Comparison of ENCODE assay signal across 1 cellular context in the genomic region with DNA sequence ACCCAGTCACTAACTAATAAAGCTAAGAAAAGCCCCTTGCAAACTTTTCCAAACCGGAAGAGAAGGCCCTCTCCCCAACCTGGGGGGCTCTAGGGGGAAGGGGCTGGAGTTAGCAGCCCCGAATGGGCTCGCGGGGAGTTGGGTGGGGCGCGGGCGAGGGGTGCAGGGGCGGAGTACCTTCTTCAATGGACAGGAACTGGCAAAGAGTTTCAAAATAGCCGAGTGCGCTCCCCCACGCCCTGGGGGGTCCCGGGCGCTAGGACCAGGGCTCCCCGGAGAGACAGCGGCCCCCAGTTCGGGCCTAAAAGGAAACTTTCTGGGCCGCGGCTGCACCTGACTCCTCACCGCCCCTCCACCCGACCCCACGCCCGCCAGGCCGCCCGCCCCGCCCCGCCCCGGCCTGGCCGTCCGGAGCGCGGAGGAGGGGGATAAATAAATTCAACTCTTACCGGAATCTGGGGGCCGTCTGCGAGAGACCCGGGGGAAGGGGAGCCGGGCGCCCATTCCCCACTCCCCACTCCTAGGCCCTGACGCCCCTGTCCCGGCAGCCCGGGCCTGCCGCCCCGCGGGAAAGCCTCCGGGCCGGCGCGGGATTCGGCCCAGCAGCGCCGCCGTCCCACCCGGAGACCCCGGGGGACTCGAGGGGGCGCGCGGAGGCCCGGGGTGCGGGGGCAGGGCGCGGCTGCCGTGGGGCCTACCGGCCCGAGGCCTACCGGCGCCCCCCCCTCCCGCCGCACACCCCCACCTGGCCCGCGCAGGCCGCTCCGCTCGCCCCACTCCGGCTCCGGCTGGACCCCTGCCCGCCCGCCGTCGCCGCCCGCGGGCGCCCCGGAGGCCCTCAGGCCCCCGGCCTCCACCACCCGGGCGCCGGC.
TF ChIP-seq lines count a peak whose summit lies in the region.

No MANE protein-coding gene starts in this region.

TF ChIP-seq in K562, 482 proteins besides CTCF, POLR2A, EP300 and RAD21 (continued from another document):
- TF ChIP-seq, protein P1, sequence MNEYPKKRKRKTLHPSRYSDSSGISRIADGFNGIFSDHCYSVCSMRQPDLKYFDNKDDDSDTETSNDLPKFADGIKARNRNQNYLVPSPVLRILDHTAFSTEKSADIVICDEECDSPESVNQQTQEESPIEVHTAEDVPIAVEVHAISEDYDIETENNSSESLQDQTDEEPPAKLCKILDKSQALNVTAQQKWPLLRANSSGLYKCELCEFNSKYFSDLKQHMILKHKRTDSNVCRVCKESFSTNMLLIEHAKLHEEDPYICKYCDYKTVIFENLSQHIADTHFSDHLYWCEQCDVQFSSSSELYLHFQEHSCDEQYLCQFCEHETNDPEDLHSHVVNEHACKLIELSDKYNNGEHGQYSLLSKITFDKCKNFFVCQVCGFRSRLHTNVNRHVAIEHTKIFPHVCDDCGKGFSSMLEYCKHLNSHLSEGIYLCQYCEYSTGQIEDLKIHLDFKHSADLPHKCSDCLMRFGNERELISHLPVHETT (CRISPR knock-in tag; conservative IDR thresholded peaks at IDR 0.05 in 1 of 2, IDR thresholded peaks at IDR 0.05 in 1 of 2) = 0 out of 4 replicates have a peak, but pooled peaks of 1 of the 2 experiments have one; percentile 18
- TF ChIP-seq, protein P2, sequence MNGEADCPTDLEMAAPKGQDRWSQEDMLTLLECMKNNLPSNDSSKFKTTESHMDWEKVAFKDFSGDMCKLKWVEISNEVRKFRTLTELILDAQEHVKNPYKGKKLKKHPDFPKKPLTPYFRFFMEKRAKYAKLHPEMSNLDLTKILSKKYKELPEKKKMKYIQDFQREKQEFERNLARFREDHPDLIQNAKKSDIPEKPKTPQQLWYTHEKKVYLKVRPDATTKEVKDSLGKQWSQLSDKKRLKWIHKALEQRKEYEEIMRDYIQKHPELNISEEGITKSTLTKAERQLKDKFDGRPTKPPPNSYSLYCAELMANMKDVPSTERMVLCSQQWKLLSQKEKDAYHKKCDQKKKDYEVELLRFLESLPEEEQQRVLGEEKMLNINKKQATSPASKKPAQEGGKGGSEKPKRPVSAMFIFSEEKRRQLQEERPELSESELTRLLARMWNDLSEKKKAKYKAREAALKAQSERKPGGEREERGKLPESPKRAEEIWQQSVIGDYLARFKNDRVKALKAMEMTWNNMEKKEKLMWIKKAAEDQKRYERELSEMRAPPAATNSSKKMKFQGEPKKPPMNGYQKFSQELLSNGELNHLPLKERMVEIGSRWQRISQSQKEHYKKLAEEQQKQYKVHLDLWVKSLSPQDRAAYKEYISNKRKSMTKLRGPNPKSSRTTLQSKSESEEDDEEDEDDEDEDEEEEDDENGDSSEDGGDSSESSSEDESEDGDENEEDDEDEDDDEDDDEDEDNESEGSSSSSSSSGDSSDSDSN (IDR thresholded peaks at IDR 0.05; ENCODE audit: borderline replicate concordance in 1 of 2, low read depth in 2 of 2, low read length in 2 of 2) = 0 out of 4 replicates have a peak, but pooled peaks of 1 of the 2 experiments have one; percentile 34
- TF ChIP-seq ZBTB7A (IDR thresholded peaks at IDR 0.05; ENCODE audit: borderline replicate concordance, control insufficient read depth, low read depth, low read length) = peak; percentile 80
- TF ChIP-seq MAFG (tag; conservative IDR thresholded peaks at IDR 0.05) = no peak
- TF ChIP-seq ZNF408 (CRISPR knock-in tag; IDR thresholded peaks at IDR 0.05; ENCODE audit: low read depth) = no peak
- TF ChIP-seq, protein P3, sequence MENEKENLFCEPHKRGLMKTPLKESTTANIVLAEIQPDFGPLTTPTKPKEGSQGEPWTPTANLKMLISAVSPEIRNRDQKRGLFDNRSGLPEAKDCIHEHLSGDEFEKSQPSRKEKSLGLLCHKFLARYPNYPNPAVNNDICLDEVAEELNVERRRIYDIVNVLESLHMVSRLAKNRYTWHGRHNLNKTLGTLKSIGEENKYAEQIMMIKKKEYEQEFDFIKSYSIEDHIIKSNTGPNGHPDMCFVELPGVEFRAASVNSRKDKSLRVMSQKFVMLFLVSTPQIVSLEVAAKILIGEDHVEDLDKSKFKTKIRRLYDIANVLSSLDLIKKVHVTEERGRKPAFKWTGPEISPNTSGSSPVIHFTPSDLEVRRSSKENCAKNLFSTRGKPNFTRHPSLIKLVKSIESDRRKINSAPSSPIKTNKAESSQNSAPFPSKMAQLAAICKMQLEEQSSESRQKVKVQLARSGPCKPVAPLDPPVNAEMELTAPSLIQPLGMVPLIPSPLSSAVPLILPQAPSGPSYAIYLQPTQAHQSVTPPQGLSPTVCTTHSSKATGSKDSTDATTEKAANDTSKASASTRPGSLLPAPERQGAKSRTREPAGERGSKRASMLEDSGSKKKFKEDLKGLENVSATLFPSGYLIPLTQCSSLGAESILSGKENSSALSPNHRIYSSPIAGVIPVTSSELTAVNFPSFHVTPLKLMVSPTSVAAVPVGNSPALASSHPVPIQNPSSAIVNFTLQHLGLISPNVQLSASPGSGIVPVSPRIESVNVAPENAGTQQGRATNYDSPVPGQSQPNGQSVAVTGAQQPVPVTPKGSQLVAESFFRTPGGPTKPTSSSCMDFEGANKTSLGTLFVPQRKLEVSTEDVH (IDR thresholded peaks at IDR 0.05; ENCODE audit: low read depth, partially characterized antibody) = no peak
- no peak for TF ChIP-seq TCF3 (CRISPR knock-in tag; IDR thresholded peaks at IDR 0.05)
- TF ChIP-seq FOSL1 (tag; conservative IDR thresholded peaks at IDR 0.05) = no peak; the same call in 1 of the 2 replicates
- TF ChIP-seq SIN3A (IDR thresholded peaks at IDR 0.05; ENCODE audit: borderline replicate concordance in 2 of 2, control insufficient read depth in 1 of 2, low read depth in 2 of 2, low read length in 2 of 2) = 0 out of 4 replicates have a peak, but pooled peaks of 1 of the 2 experiments have one; percentile 39
- TF ChIP-seq, protein P4, sequence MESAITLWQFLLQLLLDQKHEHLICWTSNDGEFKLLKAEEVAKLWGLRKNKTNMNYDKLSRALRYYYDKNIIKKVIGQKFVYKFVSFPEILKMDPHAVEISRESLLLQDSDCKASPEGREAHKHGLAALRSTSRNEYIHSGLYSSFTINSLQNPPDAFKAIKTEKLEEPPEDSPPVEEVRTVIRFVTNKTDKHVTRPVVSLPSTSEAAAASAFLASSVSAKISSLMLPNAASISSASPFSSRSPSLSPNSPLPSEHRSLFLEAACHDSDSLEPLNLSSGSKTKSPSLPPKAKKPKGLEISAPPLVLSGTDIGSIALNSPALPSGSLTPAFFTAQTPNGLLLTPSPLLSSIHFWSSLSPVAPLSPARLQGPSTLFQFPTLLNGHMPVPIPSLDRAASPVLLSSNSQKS (CRISPR knock-in tag; IDR thresholded peaks at IDR 0.05) = no peak
- TF ChIP-seq, protein P5, sequence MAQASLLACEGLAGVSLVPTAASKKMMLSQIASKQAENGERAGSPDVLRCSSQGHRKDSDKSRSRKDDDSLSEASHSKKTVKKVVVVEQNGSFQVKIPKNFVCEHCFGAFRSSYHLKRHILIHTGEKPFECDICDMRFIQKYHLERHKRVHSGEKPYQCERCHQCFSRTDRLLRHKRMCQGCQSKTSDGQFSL (CRISPR knock-in tag; IDR thresholded peaks at IDR 0.05) = no peak
- TF ChIP-seq, protein P5 (tag; IDR thresholded peaks at IDR 0.05) = peak in 1 of 2 experiments; percentile 92; a peak in 2 of 4 replicates
- TF ChIP-seq, protein P6, sequence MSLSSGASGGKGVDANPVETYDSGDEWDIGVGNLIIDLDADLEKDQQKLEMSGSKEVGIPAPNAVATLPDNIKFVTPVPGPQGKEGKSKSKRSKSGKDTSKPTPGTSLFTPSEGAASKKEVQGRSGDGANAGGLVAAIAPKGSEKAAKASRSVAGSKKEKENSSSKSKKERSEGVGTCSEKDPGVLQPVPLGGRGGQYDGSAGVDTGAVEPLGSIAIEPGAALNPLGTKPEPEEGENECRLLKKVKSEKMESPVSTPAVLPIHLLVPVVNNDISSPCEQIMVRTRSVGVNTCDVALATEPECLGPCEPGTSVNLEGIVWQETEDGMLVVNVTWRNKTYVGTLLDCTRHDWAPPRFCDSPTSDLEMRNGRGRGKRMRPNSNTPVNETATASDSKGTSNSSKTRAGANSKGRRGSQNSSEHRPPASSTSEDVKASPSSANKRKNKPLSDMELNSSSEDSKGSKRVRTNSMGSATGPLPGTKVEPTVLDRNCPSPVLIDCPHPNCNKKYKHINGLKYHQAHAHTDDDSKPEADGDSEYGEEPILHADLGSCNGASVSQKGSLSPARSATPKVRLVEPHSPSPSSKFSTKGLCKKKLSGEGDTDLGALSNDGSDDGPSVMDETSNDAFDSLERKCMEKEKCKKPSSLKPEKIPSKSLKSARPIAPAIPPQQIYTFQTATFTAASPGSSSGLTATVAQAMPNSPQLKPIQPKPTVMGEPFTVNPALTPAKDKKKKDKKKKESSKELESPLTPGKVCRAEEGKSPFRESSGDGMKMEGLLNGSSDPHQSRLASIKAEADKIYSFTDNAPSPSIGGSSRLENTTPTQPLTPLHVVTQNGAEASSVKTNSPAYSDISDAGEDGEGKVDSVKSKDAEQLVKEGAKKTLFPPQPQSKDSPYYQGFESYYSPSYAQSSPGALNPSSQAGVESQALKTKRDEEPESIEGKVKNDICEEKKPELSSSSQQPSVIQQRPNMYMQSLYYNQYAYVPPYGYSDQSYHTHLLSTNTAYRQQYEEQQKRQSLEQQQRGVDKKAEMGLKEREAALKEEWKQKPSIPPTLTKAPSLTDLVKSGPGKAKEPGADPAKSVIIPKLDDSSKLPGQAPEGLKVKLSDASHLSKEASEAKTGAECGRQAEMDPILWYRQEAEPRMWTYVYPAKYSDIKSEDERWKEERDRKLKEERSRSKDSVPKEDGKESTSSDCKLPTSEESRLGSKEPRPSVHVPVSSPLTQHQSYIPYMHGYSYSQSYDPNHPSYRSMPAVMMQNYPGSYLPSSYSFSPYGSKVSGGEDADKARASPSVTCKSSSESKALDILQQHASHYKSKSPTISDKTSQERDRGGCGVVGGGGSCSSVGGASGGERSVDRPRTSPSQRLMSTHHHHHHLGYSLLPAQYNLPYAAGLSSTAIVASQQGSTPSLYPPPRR (CRISPR knock-in tag; IDR thresholded peaks at IDR 0.05; ENCODE audit: borderline replicate concordance) = no peak
- TF ChIP-seq, protein P7, sequence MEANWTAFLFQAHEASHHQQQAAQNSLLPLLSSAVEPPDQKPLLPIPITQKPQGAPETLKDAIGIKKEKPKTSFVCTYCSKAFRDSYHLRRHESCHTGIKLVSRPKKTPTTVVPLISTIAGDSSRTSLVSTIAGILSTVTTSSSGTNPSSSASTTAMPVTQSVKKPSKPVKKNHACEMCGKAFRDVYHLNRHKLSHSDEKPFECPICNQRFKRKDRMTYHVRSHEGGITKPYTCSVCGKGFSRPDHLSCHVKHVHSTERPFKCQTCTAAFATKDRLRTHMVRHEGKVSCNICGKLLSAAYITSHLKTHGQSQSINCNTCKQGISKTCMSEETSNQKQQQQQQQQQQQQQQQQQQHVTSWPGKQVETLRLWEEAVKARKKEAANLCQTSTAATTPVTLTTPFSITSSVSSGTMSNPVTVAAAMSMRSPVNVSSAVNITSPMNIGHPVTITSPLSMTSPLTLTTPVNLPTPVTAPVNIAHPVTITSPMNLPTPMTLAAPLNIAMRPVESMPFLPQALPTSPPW (CRISPR knock-in tag; IDR thresholded peaks at IDR 0.05) = peak; percentile 42; the same call in 1 of the 2 replicates
- no peak for TF ChIP-seq ZNF77 (CRISPR knock-in tag; IDR thresholded peaks at IDR 0.05)
- peak; percentile 23 for TF ChIP-seq HMGN3 (IDR thresholded peaks at IDR 0.05; ENCODE audit: borderline replicate concordance, extremely low read depth, insufficient read length, low read depth, low read length)
- TF ChIP-seq, protein P8, sequence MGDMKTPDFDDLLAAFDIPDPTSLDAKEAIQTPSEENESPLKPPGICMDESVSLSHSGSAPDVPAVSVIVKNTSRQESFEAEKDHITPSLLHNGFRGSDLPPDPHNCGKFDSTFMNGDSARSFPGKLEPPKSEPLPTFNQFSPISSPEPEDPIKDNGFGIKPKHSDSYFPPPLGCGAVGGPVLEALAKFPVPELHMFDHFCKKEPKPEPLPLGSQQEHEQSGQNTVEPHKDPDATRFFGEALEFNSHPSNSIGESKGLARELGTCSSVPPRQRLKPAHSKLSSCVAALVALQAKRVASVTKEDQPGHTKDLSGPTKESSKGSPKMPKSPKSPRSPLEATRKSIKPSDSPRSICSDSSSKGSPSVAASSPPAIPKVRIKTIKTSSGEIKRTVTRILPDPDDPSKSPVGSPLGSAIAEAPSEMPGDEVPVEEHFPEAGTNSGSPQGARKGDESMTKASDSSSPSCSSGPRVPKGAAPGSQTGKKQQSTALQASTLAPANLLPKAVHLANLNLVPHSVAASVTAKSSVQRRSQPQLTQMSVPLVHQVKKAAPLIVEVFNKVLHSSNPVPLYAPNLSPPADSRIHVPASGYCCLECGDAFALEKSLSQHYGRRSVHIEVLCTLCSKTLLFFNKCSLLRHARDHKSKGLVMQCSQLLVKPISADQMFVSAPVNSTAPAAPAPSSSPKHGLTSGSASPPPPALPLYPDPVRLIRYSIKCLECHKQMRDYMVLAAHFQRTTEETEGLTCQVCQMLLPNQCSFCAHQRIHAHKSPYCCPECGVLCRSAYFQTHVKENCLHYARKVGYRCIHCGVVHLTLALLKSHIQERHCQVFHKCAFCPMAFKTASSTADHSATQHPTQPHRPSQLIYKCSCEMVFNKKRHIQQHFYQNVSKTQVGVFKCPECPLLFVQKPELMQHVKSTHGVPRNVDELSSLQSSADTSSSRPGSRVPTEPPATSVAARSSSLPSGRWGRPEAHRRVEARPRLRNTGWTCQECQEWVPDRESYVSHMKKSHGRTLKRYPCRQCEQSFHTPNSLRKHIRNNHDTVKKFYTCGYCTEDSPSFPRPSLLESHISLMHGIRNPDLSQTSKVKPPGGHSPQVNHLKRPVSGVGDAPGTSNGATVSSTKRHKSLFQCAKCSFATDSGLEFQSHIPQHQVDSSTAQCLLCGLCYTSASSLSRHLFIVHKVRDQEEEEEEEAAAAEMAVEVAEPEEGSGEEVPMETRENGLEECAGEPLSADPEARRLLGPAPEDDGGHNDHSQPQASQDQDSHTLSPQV (IDR thresholded peaks at IDR 0.05) = no peak
- TF ChIP-seq TBL1XR1 (IDR thresholded peaks at IDR 0.05; ENCODE audit: low read length in 2 of 2) = no peak
TF ChIP-seq in K562: peak in this region for 8.
